ENCODE assay signal across 7 cellular contexts in the genomic region with DNA sequence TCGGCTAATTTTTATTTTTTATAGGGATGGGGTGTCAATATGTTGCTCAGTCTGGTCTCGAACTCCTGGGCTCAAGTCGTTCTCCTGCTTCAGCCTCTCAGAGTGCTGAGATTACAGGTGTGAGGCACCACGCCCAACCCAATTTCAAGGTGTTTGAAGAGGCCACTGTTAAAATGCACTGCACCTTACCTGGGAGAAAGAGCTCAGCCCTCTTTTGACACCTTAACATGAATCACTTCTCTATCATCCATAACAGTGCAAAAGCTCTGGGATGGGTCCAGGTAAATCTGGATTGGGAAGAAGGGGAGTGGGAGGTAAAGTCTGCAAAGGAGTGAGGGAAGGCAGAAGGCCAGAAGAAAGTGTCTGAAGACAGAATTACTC. TPM values are rescaled to one million over a fixed set of nuclear protein-coding genes. Genes with fewer than 3 reads are reported as not detected.
DNase-seq lines count a peak whose midpoint lies in the region; ATAC-seq, FAIRE-seq and TF ChIP-seq lines count a peak whose summit lies in the region.

No MANE protein-coding gene starts in this region.

- CTCF ChIA-PET in activated B cell treated with CpG ODN at 0.5 μM for 24 hours (lab: Charles Lee) = interaction anchor here (0.6 to 2.1 kb wide), 7 partner anchors 14 to 261 kb away, joined by 3 to 8 read pairs (median 4); partner anchors contain the start of genes ZNF398 and ZNF425

- FAIRE-seq in HTR-8/SVneo (lab: Jason Lieb, UNC) = no peak

- TF ChIP-seq CTCF in activated B cell treated with CpG ODN at 0.5 μM for 24 hours (IDR thresholded peaks at IDR 0.05) (no peak), glutamatergic neuron (IDR thresholded peaks at IDR 0.05; ENCODE audit: partially characterized antibody, unreplicated experiment) (no peak)

- H3K4me1 Mint-ChIP-seq in activated B cell treated with CpG ODN at 0.5 μM for 24 hours (peaks cover 31% of the 10 kb centered on the region), glutamatergic neuron (ENCODE audit: low read depth, unreplicated experiment) (peaks cover 6% of the 10 kb centered on the region)
- peaks cover 33% of the 10 kb centered on the region for H3K4me1 Mint-ChIP-seq in stimulated activated memory B cell treated with anti-CD40 and anti-IgM and Interleukin-4, amounts not matched to agents 10 μg/mL and 1 μg/mL and 100 μg/mL, for 72 hours

- H3K4me3 Mint-ChIP-seq in activated B cell treated with CpG ODN at 0.5 μM for 24 hours (peak overlapping the region; percentile 87), glutamatergic neuron (ENCODE audit: unreplicated experiment) (peak overlapping the region; percentile 85)
- H3K4me3 Mint-ChIP-seq in stimulated activated memory B cell treated with anti-CD40 and anti-IgM and Interleukin-4, amounts not matched to agents 10 μg/mL and 1 μg/mL and 100 μg/mL, for 72 hours = peak overlapping the region; percentile 85

- DNase-seq in HTR-8/SVneo (ENCODE audit: insufficient read length, low spot score) (peak; percentile 15), activated B cell treated with CpG ODN at 0.5 μM for 24 hours (no peak), glutamatergic neuron (no peak), NCI-H524 (lab: John Stamatoyannopoulos, UW) (no peak), NCI-H2196 treated with DMSO at 0.1 percent for 48 hours (lab: John Stamatoyannopoulos, UW; ENCODE audit: unreplicated experiment) (no peak), DMS79 (lab: John Stamatoyannopoulos, UW) (no peak)

- POLR2A ChIA-PET in activated B cell treated with CpG ODN at 0.5 μM for 24 hours (lab: Charles Lee) = interaction anchor here (1.4 to 2.0 kb wide), 4 partner anchors 48 to 228 kb away, joined by 7 to 10 read pairs (median 8); partner anchors contain the start of genes ZNF398, ZNF425 and ZNF783

- no peaks in the 10 kb centered on the region for H3K9me3 Mint-ChIP-seq in activated B cell treated with CpG ODN at 0.5 μM for 24 hours
- H3K9me3 Mint-ChIP-seq in glutamatergic neuron (ENCODE audit: unreplicated experiment) = peaks cover 5% of the 10 kb centered on the region
- no peaks in the 10 kb centered on the region for H3K9me3 Mint-ChIP-seq in stimulated activated memory B cell treated with anti-CD40 and anti-IgM and Interleukin-4, amounts not matched to agents 10 μg/mL and 1 μg/mL and 100 μg/mL, for 72 hours

- ATAC-seq in activated B cell treated with CpG ODN at 0.5 μM for 24 hours (ENCODE audit: low read depth) = no peak
- ATAC-seq in stimulated activated memory B cell treated with anti-CD40 and anti-IgM and Interleukin-4, amounts not matched to agents 10 μg/mL and 1 μg/mL and 100 μg/mL, for 72 hours = no peak

- H3K36me3 Mint-ChIP-seq in activated B cell treated with CpG ODN at 0.5 μM for 24 hours (ENCODE audit: low read depth) (peaks cover 21% of the 10 kb centered on the region), glutamatergic neuron (ENCODE audit: unreplicated experiment) (peaks cover 6% of the 10 kb centered on the region)
- peaks cover 17% of the 10 kb centered on the region for H3K36me3 Mint-ChIP-seq in stimulated activated memory B cell treated with anti-CD40 and anti-IgM and Interleukin-4, amounts not matched to agents 10 μg/mL and 1 μg/mL and 100 μg/mL, for 72 hours

- intact Hi-C loops in activated B cell treated with CpG ODN at 0.5 μM for 24 hours (cut with micrococcal nuclease) = loop anchor here (2.0 to 5.0 kb wide), 4 partner anchors 44 to 228 kb away; partner anchors contain the start of genes PDIA4, ZNF212 and ZNF783

- H3K27ac Mint-ChIP-seq in activated B cell treated with CpG ODN at 0.5 μM for 24 hours = no peak overlapping the region
- peak overlapping the region; percentile 33 for H3K27ac Mint-ChIP-seq in glutamatergic neuron (ENCODE audit: unreplicated experiment)
- peak overlapping the region; percentile 90 for H3K27ac Mint-ChIP-seq in stimulated activated memory B cell treated with anti-CD40 and anti-IgM and Interleukin-4, amounts not matched to agents 10 μg/mL and 1 μg/mL and 100 μg/mL, for 72 hours

- no peaks in the 10 kb centered on the region for H3K27me3 Mint-ChIP-seq in activated B cell treated with CpG ODN at 0.5 μM for 24 hours
- H3K27me3 Mint-ChIP-seq in glutamatergic neuron (ENCODE audit: unreplicated experiment) = peaks cover 6% of the 10 kb centered on the region
- H3K27me3 Mint-ChIP-seq in stimulated activated memory B cell treated with anti-CD40 and anti-IgM and Interleukin-4, amounts not matched to agents 10 μg/mL and 1 μg/mL and 100 μg/mL, for 72 hours = no peaks in the 10 kb centered on the region

RNA-seq across cellular contexts. Expression of gene ZNF282, which starts 0.6 kb away (rescaled TPM):
- 21.6 and 21.7 TPM in 2 replicates for total RNA-seq in activated B cell treated with CpG ODN at 0.5 μM for 24 hours
- total RNA-seq in glutamatergic neuron (ENCODE audit: unreplicated experiment) = 22.9 TPM

RNA-seq across cellular contexts. Expression of gene ZNF212, which starts 44.7 kb away (rescaled TPM):
- 17.0 and 21.0 TPM in 2 replicates for total RNA-seq in activated B cell treated with CpG ODN at 0.5 μM for 24 hours
- 13.2 TPM for total RNA-seq in glutamatergic neuron (ENCODE audit: unreplicated experiment)

RNA-seq across cellular contexts. Expression of gene ZNF398, which starts 47.5 kb away (rescaled TPM):
- 15.1 and 17.3 TPM in 2 replicates for total RNA-seq in activated B cell treated with CpG ODN at 0.5 μM for 24 hours
- 13.9 TPM for total RNA-seq in glutamatergic neuron (ENCODE audit: unreplicated experiment)
